30 cellular contexts compared by ENCODE assay signal in genomic region chr17:10394201-10394887, GRCh38. TPM values are rescaled to one million over a fixed set of nuclear protein-coding genes. Genes with fewer than 3 reads are reported as not detected.
DNase-seq lines count a peak whose midpoint lies in the region; ATAC-seq and TF ChIP-seq lines count a peak whose summit lies in the region.
"Had no signal": no experiment of that assay in that cellular context is flagged by ENCODE, and none has a peak within 500 bp of the region (broad histone marks: within the 10 kb centered on the region; RNA-seq: fewer than 3 reads in every experiment).

No MANE protein-coding gene starts in this region.

- H3K27ac ChIP-seq in sigmoid colon = no peak overlapping the region
- H3K27ac ChIP-seq: 22Rv1, SK-N-MC, tibial nerve had no signal

- H3K4me3 ChIP-seq in sigmoid colon = no peak overlapping the region
- H3K4me3 ChIP-seq: HAP-1, MG63, SK-N-MC, tibial nerve had no signal

- no peaks in the 10 kb centered on the region for H3K27me3 ChIP-seq in sigmoid colon
- H3K27me3 ChIP-seq: MG63, tibial nerve had no signal

- peak overlapping the region; percentile 79 for H3K4me3 Mint-ChIP-seq in glutamatergic neuron (ENCODE audit: unreplicated experiment)
- H3K4me3 Mint-ChIP-seq: activated naive CD4-positive, alpha-beta T cell treated with anti-CD3 and anti-CD28 coated beads, Interleukin-2, amount 10 ng/mL, durations not matched to agents 7 days and 5 days; CD4-positive, CD25-positive, alpha-beta regulatory T cell; naive B cell had no signal

- peaks cover 32% of the 10 kb centered on the region for H3K4me1 Mint-ChIP-seq in glutamatergic neuron (ENCODE audit: low read depth, unreplicated experiment)
- H3K4me1 Mint-ChIP-seq: activated naive CD4-positive, alpha-beta T cell treated with anti-CD3 and anti-CD28 coated beads, Interleukin-2, amount 10 ng/mL, durations not matched to agents 7 days and 5 days; CD4-positive, CD25-positive, alpha-beta regulatory T cell; naive B cell had no signal

- intact Hi-C loops in sigmoid colon (cut with DNase I) = no loop called here

- H3K9me3 Mint-ChIP-seq in glutamatergic neuron (ENCODE audit: unreplicated experiment) = peaks cover 14% of the 10 kb centered on the region
- H3K9me3 Mint-ChIP-seq: activated naive CD4-positive, alpha-beta T cell treated with anti-CD3 and anti-CD28 coated beads, Interleukin-2, amount 10 ng/mL, durations not matched to agents 7 days and 5 days had no signal

- TF ChIP-seq POLR2A in sigmoid colon (IDR thresholded peaks at IDR 0.05) = no peak

- 92 to 93% methylated on average over 6 of the region's 6 CpGs for WGBS in sigmoid colon, 2 donors

- ATAC-seq in HG02610 (IDR thresholded peaks at IDR 0.05; ENCODE audit: unreplicated experiment) (peak; percentile 90), HG03460 (IDR thresholded peaks at IDR 0.05; ENCODE audit: unreplicated experiment) (peak; percentile 62)
- ATAC-seq: left ventricle myocardium superior had no signal

- no peaks in the 10 kb centered on the region for H3K36me3 Mint-ChIP-seq in glutamatergic neuron (ENCODE audit: unreplicated experiment)
- H3K36me3 Mint-ChIP-seq: activated naive CD4-positive, alpha-beta T cell treated with anti-CD3 and anti-CD28 coated beads, Interleukin-2, amount 10 ng/mL, durations not matched to agents 7 days and 5 days; CD4-positive, CD25-positive, alpha-beta regulatory T cell; naive B cell had no signal

- no peak for TF ChIP-seq CTCF in glutamatergic neuron (IDR thresholded peaks at IDR 0.05; ENCODE audit: partially characterized antibody, unreplicated experiment)
- TF ChIP-seq CTCF in sigmoid colon (IDR thresholded peaks at IDR 0.05) = no peak

- H3K9me3 ChIP-seq in sigmoid colon = no peaks in the 10 kb centered on the region
- H3K9me3 ChIP-seq: HAP-1, MG63, tibial nerve had no signal

- DNase-seq in NCI-H2171 treated with DMSO at 0.1 percent for 48 hours (lab: John Stamatoyannopoulos, UW) (peak; percentile 19), NCI-H2171 (lab: John Stamatoyannopoulos, UW) (no peak), glutamatergic neuron (peak; percentile 71), ACHN (no peak), AG08395 (ENCODE audit: low spot score) (no peak), sigmoid colon (no peak)
- DNase-seq: activated CD4-positive, alpha-beta T cell treated with anti-CD3 and anti-CD28 coated beads, Interleukin-2, amount 50 U/mL, for 4 hours; activated naive CD4-positive, alpha-beta T cell treated with anti-CD3 and anti-CD28 coated beads, Interleukin-2, amount 10 ng/mL, durations not matched to agents 7 days and 5 days; amniotic stem cell; CD4-positive, CD25-positive, alpha-beta regulatory T cell; KBM-7; left ventricle myocardium superior; MG63; naive B cell; NCI-H1417; NCI-H2029 treated with DMSO at 0.1 percent for 48 hours; NCI-H345; small intestine; stimulated activated CD8-positive, alpha-beta memory T cell treated with anti-CD3 and anti-CD28 coated beads, Interleukin-4, amount 100 ng/mL, for 48 hours had no signal

- peak overlapping the region; percentile 92 for H3K27ac Mint-ChIP-seq in glutamatergic neuron (ENCODE audit: unreplicated experiment)
- H3K27ac Mint-ChIP-seq: activated naive CD4-positive, alpha-beta T cell treated with anti-CD3 and anti-CD28 coated beads, Interleukin-2, amount 10 ng/mL, durations not matched to agents 7 days and 5 days; CD4-positive, CD25-positive, alpha-beta regulatory T cell; naive B cell had no signal

- H3K4me1 ChIP-seq in sigmoid colon = no peaks in the 10 kb centered on the region
- H3K4me1 ChIP-seq: HAP-1, tibial nerve had no signal

- no peaks in the 10 kb centered on the region for H3K36me3 ChIP-seq in sigmoid colon
- H3K36me3 ChIP-seq: HAP-1, MG63, tibial nerve had no signal

- in situ Hi-C loops in ACHN (cut with HindIII; ENCODE audit: low pct_ligation_motif_present, low pct_unique_long_range_greater_than_20kb, low sequenced_read_pairs) = no loop called here

- no peak for TF ChIP-seq EP300 in sigmoid colon (IDR thresholded peaks at IDR 0.05)

- peaks cover 8% of the 10 kb centered on the region for H3K27me3 Mint-ChIP-seq in glutamatergic neuron (ENCODE audit: unreplicated experiment)
- H3K27me3 Mint-ChIP-seq: activated naive CD4-positive, alpha-beta T cell treated with anti-CD3 and anti-CD28 coated beads, Interleukin-2, amount 10 ng/mL, durations not matched to agents 7 days and 5 days; CD4-positive, CD25-positive, alpha-beta regulatory T cell had no signal

RNA-seq across cellular contexts. Expression of gene MYH13, which starts 21.5 kb away (rescaled TPM):
- total RNA-seq in glutamatergic neuron (ENCODE audit: unreplicated experiment) (not detected), sigmoid colon (not detected)
- under 1 TPM in 1 of 3 donors, not detected in 2; 0.06 TPM for polyA plus RNA-seq in sigmoid colon
- total RNA-seq: CD4-positive, CD25-positive, alpha-beta regulatory T cell; glomerular endothelial cell; HT1080; left ventricle myocardium superior; pulmonary artery endothelial cell; T-helper 1 cell treated with Interleukin-12 subunit alpha and Interleukin-12 subunit beta and Interleukin-4 antibody, amounts not matched to agents 30 ng/mL and 1 ng/mL, for 36 hours; tibial nerve had no signal
- polyA plus RNA-seq: CD4-positive, CD25-positive, alpha-beta regulatory T cell; keratinocyte had no signal

RNA-seq across cellular contexts. Expression of gene MYH8, which starts 27.4 kb away (rescaled TPM):
- 0.96 TPM for total RNA-seq in glutamatergic neuron (ENCODE audit: unreplicated experiment)
- not detected for total RNA-seq in sigmoid colon
- not detected for polyA plus RNA-seq in sigmoid colon
- total RNA-seq: CD4-positive, CD25-positive, alpha-beta regulatory T cell; glomerular endothelial cell; HT1080; left ventricle myocardium superior; pulmonary artery endothelial cell; T-helper 1 cell treated with Interleukin-12 subunit alpha and Interleukin-12 subunit beta and Interleukin-4 antibody, amounts not matched to agents 30 ng/mL and 1 ng/mL, for 36 hours; tibial nerve had no signal
- polyA plus RNA-seq: CD4-positive, CD25-positive, alpha-beta regulatory T cell; keratinocyte; small intestine had no signal

Comparison
In these comparisons a context has a peak if more than half of its experiments do, and no peak if none do; other contexts are left out.
1. DNase-seq: peak in NCI-H2171 treated with DMSO at 0.1 percent for 48 hours (single experiment) and glutamatergic neuron (single experiment); none in NCI-H2171 (single experiment), ACHN (single experiment), AG08395 (single experiment) and sigmoid colon (single experiment).